Comparison of ENCODE assay signal across 13 cellular contexts in genomic region chr19:13015361-13016231, GRCh38. TPM values are rescaled to one million over a fixed set of nuclear protein-coding genes. Genes with fewer than 3 reads are reported as not detected.
DNase-seq lines count a peak whose midpoint lies in the region; ATAC-seq, FAIRE-seq and TF ChIP-seq lines count a peak whose summit lies in the region.
"Had no signal": no experiment of that assay in that cellular context is flagged by ENCODE, and none has a peak within 500 bp of the region (broad histone marks: within the 10 kb centered on the region; RNA-seq: fewer than 3 reads in every experiment).

No MANE protein-coding gene starts in this region.

- H2AFZ ChIP-seq in H1 (ENCODE audit: low read length): no peak overlapping the region
- no peak overlapping the region for H2AFZ ChIP-seq in neural progenitor cell (replicated peaks)

- H2AK5ac ChIP-seq in H1 (ENCODE audit: low read depth, low read length): no peak overlapping the region

- H3K18ac ChIP-seq in H1 (ENCODE audit: extremely low read depth, low read length): no peak overlapping the region; the same call in 1 of the 2 replicates

- H4K20me1 ChIP-seq in H1 (replicated peaks in 1 of 2; ENCODE audit: control insufficient read depth in 1 of 2, insufficient read depth in 2 of 2, low read length in 2 of 2): peaks cover 0 to 19% of the 10 kb centered on the region in 2 experiments
- peaks cover 99% of the 10 kb centered on the region for H4K20me1 ChIP-seq in neural progenitor cell (ENCODE audit: low read depth)

- TF ChIP-seq POLR2A in H1 (IDR thresholded peaks at IDR 0.05; ENCODE audit: control extremely low read depth in 1 of 2, low read depth in 2 of 2, low read length in 2 of 2): no peak

- no peak overlapping the region for H3K23ac ChIP-seq in H1 (ENCODE audit: insufficient read length)

- H3K9me3 ChIP-seq in right cardiac atrium (ENCODE audit: control insufficient read depth, low read length) (no peaks in the 10 kb centered on the region), H1 (ENCODE audit: insufficient read depth in 2 of 2, low read depth in 1 of 2, low read length in 1 of 2) (peaks cover 0 to 8% of the 10 kb centered on the region in 2 experiments; a peak in 2 of 4 replicates), neural progenitor cell (ENCODE audit: low read depth) (no peaks in the 10 kb centered on the region)

- peaks cover 95% of the 10 kb centered on the region for H3K27me3 Mint-ChIP-seq in neural progenitor cell (ENCODE audit: insufficient read depth, low read depth)

- H2BK5ac ChIP-seq in H1 (ENCODE audit: low read depth, low read length): no peak overlapping the region

- intact Hi-C loops in right cardiac atrium (cut with DNase I) (no loop called here), left cardiac atrium (cut with DNase I) (no loop called here)

- H3K79me1 ChIP-seq in H1 (ENCODE audit: low read depth, low read length): no peaks in the 10 kb centered on the region

- POLR2A ChIA-PET in H1 (lab: Charles Lee; ENCODE audit: partially characterized antibody): interaction anchor here (0.8 to 3.0 kb wide), 2 partner anchors 10 to 13 kb away, joined by 3 to 17 read pairs; no protein-coding TSS in a partner anchor

- H2BK120ac ChIP-seq in H1 (replicated peaks; ENCODE audit: low read depth, low read length): no peak overlapping the region

- no peak overlapping the region for H4K91ac ChIP-seq in H1 (replicated peaks; ENCODE audit: insufficient read length, low read length)

- H3K4me2 ChIP-seq in H1 (ENCODE audit: insufficient read depth in 1 of 2, low read depth in 2 of 2, low read length in 2 of 2): peak overlapping the region in 1 of 2 experiments; percentile 44; a peak in 1 of 4 replicates
- no peak overlapping the region for H3K4me2 ChIP-seq in neural progenitor cell

- H3K79me2 ChIP-seq in H1 (ENCODE audit: control insufficient read depth in 1 of 2, insufficient read depth in 2 of 2, low read length in 2 of 2) (no peaks in the 10 kb centered on the region), neural progenitor cell (ENCODE audit: low read depth) (no peaks in the 10 kb centered on the region)

- no peak overlapping the region for H3K56ac ChIP-seq in H1 (replicated peaks; ENCODE audit: insufficient read length, low read depth, low read length)

- peaks cover 0 to 5% (median 0%) of the 10 kb centered on the region in 4 experiments; a peak in 1 of 8 replicates for H3K36me3 ChIP-seq in H1 (ENCODE audit: control insufficient read depth in 2 of 4, insufficient read depth in 4 of 4, low read length in 3 of 4)
- no peaks in the 10 kb centered on the region for H3K36me3 ChIP-seq in neural progenitor cell

- H3K4me3 ChIP-seq in right cardiac atrium (ENCODE audit: low read length) (no peak overlapping the region), H1 (ENCODE audit: extremely low read depth in 1 of 4, insufficient read depth in 2 of 4, low read depth in 3 of 4, low read length in 4 of 4) (no peak overlapping the region), neural progenitor cell (no peak overlapping the region)

- 0 out of 2 replicates have a peak overlapping the region, but pooled peaks have one; percentile 9 for H2BK20ac ChIP-seq in H1 (ENCODE audit: low read length)

- peaks cover 17% of the 10 kb centered on the region for H3K4me1 ChIP-seq in right cardiac atrium (ENCODE audit: control insufficient read depth, insufficient read depth, low read length)
- peaks cover 12 to 44% (median 26%) of the 10 kb centered on the region in 4 experiments for H3K4me1 ChIP-seq in H1 (replicated peaks in 1 of 4; ENCODE audit: control insufficient read depth in 3 of 4, insufficient read depth in 4 of 4, low read length in 3 of 4)
- H3K4me1 ChIP-seq in neural progenitor cell: peaks cover 24% of the 10 kb centered on the region

- no peak for TF ChIP-seq RAD21 in H1 (IDR thresholded peaks at IDR 0.05 in 1 of 2, conservative IDR thresholded peaks at IDR 0.05 in 1 of 2; ENCODE audit: low read depth in 2 of 2, low read length in 2 of 2)

- no peaks in the 10 kb centered on the region for H3K27me3 ChIP-seq in right cardiac atrium (ENCODE audit: control insufficient read depth, insufficient read depth)
- peaks cover 81 to 98% (median 96%) of the 10 kb centered on the region in 4 experiments for H3K27me3 ChIP-seq in H1 (replicated peaks in 1 of 4; ENCODE audit: control insufficient read depth in 3 of 4, extremely low read depth in 1 of 4, insufficient read depth in 3 of 4, low read length in 3 of 4)
- peaks cover 100% of the 10 kb centered on the region for H3K27me3 ChIP-seq in neural progenitor cell

- H3K23me2 ChIP-seq in H1 (ENCODE audit: low read depth, low read length): no peaks in the 10 kb centered on the region; the same call in 1 of the 2 replicates

- no peak for TF ChIP-seq CTCF in H1 (IDR thresholded peaks at IDR 0.05; ENCODE audit: control extremely low read depth in 1 of 3, insufficient read depth in 1 of 3, low read depth in 1 of 3, low read length in 3 of 3)
- no peak for TF ChIP-seq CTCF in neural progenitor cell (IDR thresholded peaks at IDR 0.05)

- CTCF ChIA-PET in H1 (lab: Charles Lee; ENCODE audit: partially characterized antibody): interaction anchor here (0.6 to 7.7 kb wide), 11 partner anchors 9 to 85 kb away, joined by 3 to 82 read pairs (median 7); no protein-coding TSS in a partner anchor

- H3K4me3 Mint-ChIP-seq in neural progenitor cell: peak overlapping the region; percentile 18

- H4K8ac ChIP-seq in H1 (ENCODE audit: extremely low read depth, insufficient read depth, low read length): no peak overlapping the region

- WGBS in right cardiac atrium: 70% methylated on average over 12 of the region's 12 CpGs
- 8% methylated on average over 12 of the region's 12 CpGs; no CpG with 5 or more reads in 1 of the 2 experiments for WGBS in H1 (ENCODE audit: extremely low coverage in 1 of 2, insufficient coverage in 1 of 2, insufficient read length in 1 of 2, insufficient replicate concordance in 2 of 2, low coverage in 1 of 2, low lambda C conversion rate in 2 of 2, missing lambda C conversion rate in 1 of 2), 2 experiments

- H3K36me3 Mint-ChIP-seq in neural progenitor cell: no peaks in the 10 kb centered on the region

- no peak overlapping the region for H3K4ac ChIP-seq in H1 (replicated peaks; ENCODE audit: insufficient read length, low read depth, low read length)

- H3K9me3 Mint-ChIP-seq in neural progenitor cell: no peaks in the 10 kb centered on the region

- no peak for ATAC-seq in right cardiac atrium
- no peak for ATAC-seq in left cardiac atrium
- no peak for ATAC-seq in HG03135 (IDR thresholded peaks at IDR 0.05; ENCODE audit: unreplicated experiment)

- peak overlapping the region; percentile 25 for H2BK15ac ChIP-seq in H1 (ENCODE audit: low read length)

- no peak overlapping the region for H4K5ac ChIP-seq in H1 (ENCODE audit: insufficient read length, low read depth, low read length)

- DNase-seq in right cardiac atrium: peak in 2 of 3 donors; percentile 44 to 61
- no peak for DNase-seq in left cardiac atrium
- DNase-seq in H1 (ENCODE audit: low read depth in 1 of 2, low spot score in 2 of 2): peak in 1 of 2 experiments; percentile 65
- peak; percentile 62 for DNase-seq in neural progenitor cell (ENCODE audit: low spot score)
- DNase-seq in DMS153 (lab: John Stamatoyannopoulos, UW): no peak
- no peak for DNase-seq in NCI-H2081 (lab: John Stamatoyannopoulos, UW)
- DNase-seq in activated effector memory CD4-positive, alpha-beta T cell treated with Interleukin-2 at 50 U/mL for 16 hours: no peak
- DNase-seq: activated CD4-positive, alpha-beta T cell treated with anti-CD3 and anti-CD28 coated beads for 1 hour; activated naive CD4-positive, alpha-beta T cell treated with anti-CD3 and anti-CD28 coated beads, Interleukin-2, amount 50 U/mL, for 16 hours; midbrain; stimulated activated CD4-positive, alpha-beta T cell treated with anti-CD3 and anti-CD28 coated beads, Interleukin-1b, Interleukin-23, amount 100 ng/mL, for 48 hours had no signal

- no peak for TF ChIP-seq EP300 in H1 (IDR thresholded peaks at IDR 0.05; ENCODE audit: borderline replicate concordance in 1 of 2, low read depth in 2 of 2, low read length in 2 of 2)

- H3K27ac ChIP-seq in right cardiac atrium (ENCODE audit: low read length): peak overlapping the region; percentile 40
- no peak overlapping the region for H3K27ac ChIP-seq in H1 (ENCODE audit: low read depth, low read length)
- no peak overlapping the region for H3K27ac ChIP-seq in neural progenitor cell

- peaks cover 56% of the 10 kb centered on the region for H3F3A ChIP-seq in neural progenitor cell (ENCODE audit: low read depth)

- H3K9ac ChIP-seq in H1 (replicated peaks in 1 of 4; ENCODE audit: extremely low read depth in 1 of 4, low read depth in 3 of 4, low read length in 3 of 4): no peak overlapping the region
- no peak overlapping the region for H3K9ac ChIP-seq in neural progenitor cell

- H3K4me1 Mint-ChIP-seq in neural progenitor cell: peaks cover 20% of the 10 kb centered on the region

- H2BK12ac ChIP-seq in H1 (ENCODE audit: low read depth, low read length): 0 out of 2 replicates have a peak overlapping the region, but pooled peaks have one; percentile 29

- no peak for FAIRE-seq in H1 (lab: Jason Lieb, UNC)

- no peak overlapping the region for H3K27ac Mint-ChIP-seq in neural progenitor cell
- H3K27ac Mint-ChIP-seq: CD14-positive monocyte had no signal

- H3K14ac ChIP-seq in H1 (ENCODE audit: insufficient read length): no peak overlapping the region

RNA-seq across cellular contexts. Expression of gene NFIX, which starts 20.3 kb away (rescaled TPM):
- total RNA-seq in right cardiac atrium (100 to 1,000 TPM; 123 to 168 (median 156) TPM), left cardiac atrium (100 to 1,000 TPM; 117 to 133 TPM), neural progenitor cell (ENCODE audit: low replicate concordance) (0.06 TPM in 2 replicates)
- polyA plus RNA-seq in right cardiac atrium (67.4 TPM), H1 (2011; rRNA removed) (0.03 and 0.08 TPM in 2 replicates)
- total RNA-seq in H1 (2021; fragmentation: NEBNext Ultra II Directional; extraction: Animal tissue kit (Norgen Biotek cat#: 25700)): 0.20 and 0.27 TPM in 2 replicates
- polyA plus RNA-seq in H1 (2011; cell fraction: cytosol; rRNA removed): 0.05 TPM
- polyA plus RNA-seq in H1 (2011; cell fraction: nucleus; rRNA removed): 0.14 TPM
- 0.09 to 0.22 TPM (median 0.12 TPM) in 3 of 4 replicates, not detected in the other for polyA plus RNA-seq in H1 (2012, experiment 1 of 2)
- polyA plus RNA-seq in H1 (2012, experiment 2 of 2): 0.07 TPM
- 0.26 TPM for polyA plus RNA-seq in H1 (2013, experiment 1 of 2)
- polyA plus RNA-seq in H1 (2013, experiment 2 of 2): 0.18 TPM
- 0.02 and 0.13 TPM in 2 replicates for polyA minus RNA-seq in H1 (2011; rRNA and poly(A)+ RNA removed)
- not detected for polyA minus RNA-seq in H1 (2011; cell fraction: cytosol; rRNA and poly(A)+ RNA removed)
- 0.40 TPM for polyA minus RNA-seq in H1 (2011; cell fraction: nucleus; rRNA and poly(A)+ RNA removed)

RNA-seq across cellular contexts. Expression of gene DAND5, which starts 46.2 kb away (rescaled TPM):
- total RNA-seq in right cardiac atrium (10 to 100 TPM in 2 of 4 donors, 1 to 10 TPM in 2; 5.0 to 13.8 (median 11.1) TPM), left cardiac atrium (1 to 10 TPM; 5.2 to 7.0 TPM), neural progenitor cell (ENCODE audit: low replicate concordance) (0.06 and 0.07 TPM in 2 replicates)
- polyA plus RNA-seq in right cardiac atrium (7.0 TPM), H1 (2011; rRNA removed) (0.13 and 0.14 TPM in 2 replicates)
- 0.17 and 0.25 TPM in 2 replicates for total RNA-seq in H1 (2021; fragmentation: NEBNext Ultra II Directional; extraction: Animal tissue kit (Norgen Biotek cat#: 25700))
- 0.23 TPM for polyA plus RNA-seq in H1 (2011; cell fraction: cytosol; rRNA removed)
- polyA plus RNA-seq in H1 (2011; cell fraction: nucleus; rRNA removed): 0.29 TPM
- polyA plus RNA-seq in H1 (2012, experiment 1 of 2): 0.25 to 0.41 TPM (median 0.35 TPM) in 4 replicates
- polyA plus RNA-seq in H1 (2012, experiment 2 of 2): not detected
- 0.20 TPM for polyA plus RNA-seq in H1 (2013, experiment 1 of 2)
- 0.18 TPM for polyA plus RNA-seq in H1 (2013, experiment 2 of 2)
- 0.32 TPM in 2 replicates for polyA minus RNA-seq in H1 (2011; rRNA and poly(A)+ RNA removed)
- not detected for polyA minus RNA-seq in H1 (2011; cell fraction: cytosol; rRNA and poly(A)+ RNA removed)
- polyA minus RNA-seq in H1 (2011; cell fraction: nucleus; rRNA and poly(A)+ RNA removed): not detected
- polyA plus RNA-seq: CD14-positive monocyte had no signal

RNA-seq across cellular contexts. Expression of gene GADD45GIP1, which starts 58.6 kb away (rescaled TPM):
- total RNA-seq in right cardiac atrium (10 to 100 TPM; 24.3 to 33.2 (median 29.1) TPM), left cardiac atrium (10 to 100 TPM; 25.5 to 28.1 TPM), neural progenitor cell (ENCODE audit: low replicate concordance) (17.1 and 42.2 TPM in 2 replicates)
- polyA plus RNA-seq in right cardiac atrium (64.5 TPM), H1 (2011; rRNA removed) (42.6 and 58.5 TPM in 2 replicates)
- 42.2 and 45.5 TPM in 2 replicates for total RNA-seq in H1 (2021; fragmentation: NEBNext Ultra II Directional; extraction: Animal tissue kit (Norgen Biotek cat#: 25700))
- polyA plus RNA-seq in H1 (2011; cell fraction: cytosol; rRNA removed): 69.9 TPM
- 48.3 TPM for polyA plus RNA-seq in H1 (2011; cell fraction: nucleus; rRNA removed)
- polyA plus RNA-seq in H1 (2012, experiment 1 of 2): 29.8 to 63.8 TPM (median 59.7 TPM) in 4 replicates
- polyA plus RNA-seq in H1 (2012, experiment 2 of 2): 33.7 TPM
- 51.0 TPM for polyA plus RNA-seq in H1 (2013, experiment 1 of 2)
- 51.7 TPM for polyA plus RNA-seq in H1 (2013, experiment 2 of 2)
- polyA minus RNA-seq in H1 (2011; rRNA and poly(A)+ RNA removed): 3.9 and 4.2 TPM in 2 replicates
- polyA minus RNA-seq in H1 (2011; cell fraction: cytosol; rRNA and poly(A)+ RNA removed): 18.5 TPM
- polyA minus RNA-seq in H1 (2011; cell fraction: nucleus; rRNA and poly(A)+ RNA removed): 9.9 TPM

Comparison
In these comparisons a context has a peak if more than half of its experiments do, and no peak if none do; other contexts are left out.
1. DNase-seq: peak in right cardiac atrium (2 of 3) and neural progenitor cell (single experiment); none in left cardiac atrium (single experiment), DMS153 (single experiment), NCI-H2081 (0 of 2) and activated effector memory CD4-positive, alpha-beta T cell treated with Interleukin-2 at 50 U/mL for 16 hours (single experiment).
2. RNA of gene NFIX, which starts 20.3 kb away (total RNA-seq): 123 to 168 TPM in right cardiac atrium and 117 to 133 TPM in left cardiac atrium; 0.20 to 0.27 TPM in H1 and 0.06 TPM in neural progenitor cell; every median in the first group is over 10 times any median in the second.